11 cellular contexts compared by ENCODE assay signal in the genomic region with DNA sequence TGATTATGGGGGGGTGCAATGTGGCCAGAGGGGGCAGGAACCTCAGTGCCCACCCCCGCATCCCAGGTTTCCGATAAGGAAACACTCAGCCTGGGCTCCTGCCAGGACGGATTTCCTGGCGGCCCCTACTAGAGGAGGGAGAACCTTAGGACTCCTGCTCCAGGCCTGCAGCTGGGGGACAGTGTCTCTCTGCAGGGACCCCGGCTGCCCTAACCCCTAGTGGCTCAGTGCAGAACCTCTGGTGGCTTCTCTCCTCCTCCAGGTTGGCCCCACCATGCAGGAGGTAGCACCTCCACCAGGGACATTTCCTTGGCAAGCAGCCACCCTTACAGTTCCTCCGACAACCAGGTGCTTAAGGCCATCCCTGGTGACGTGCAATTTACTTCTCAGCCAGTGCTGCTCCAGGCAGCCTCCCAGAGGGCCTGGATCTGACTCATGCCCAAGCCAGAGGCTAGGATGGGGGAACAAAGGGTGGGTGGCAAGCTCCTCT. TPM values are rescaled to one million over a fixed set of nuclear protein-coding genes. Genes with fewer than 3 reads are reported as not detected.
DNase-seq lines count a peak whose midpoint lies in the region; TF ChIP-seq lines count a peak whose summit lies in the region.
"Had no signal": no experiment of that assay in that cellular context is flagged by ENCODE, and none has a peak within 500 bp of the region (broad histone marks: within the 10 kb centered on the region; RNA-seq: fewer than 3 reads in every experiment).

No MANE protein-coding gene starts in this region.

- H3K4me1 ChIP-seq in transverse colon = no peaks in the 10 kb centered on the region

- H3K27me3 ChIP-seq in transverse colon = peaks cover 17% of the 10 kb centered on the region

- no peaks in the 10 kb centered on the region for H3K36me3 Mint-ChIP-seq in neural crest cell (ENCODE audit: low read depth)

- in situ Hi-C loops in transverse colon (cut with MboI; ENCODE audit: low pct_ligation_motif_present in 1 of 4, low pct_unique_long_range_greater_than_20kb in 1 of 4, low sequenced_read_pairs in 3 of 4) = no loop called here

- TF ChIP-seq POLR2A in transverse colon (IDR thresholded peaks at IDR 0.05) = no peak
- TF ChIP-seq POLR2A in lower leg skin (IDR thresholded peaks at IDR 0.05) = no peak

- no peaks in the 10 kb centered on the region for H3K9me3 ChIP-seq in transverse colon

- intact Hi-C loops in transverse colon (cut with DNase I; ENCODE audit: low total_unique reads) (no loop called here), lower leg skin (cut with DNase I; ENCODE audit: low total_unique reads) (no loop called here)

- no peak overlapping the region for H3K27ac Mint-ChIP-seq in neural crest cell (ENCODE audit: unreplicated experiment)

- TF ChIP-seq CTCF in neural crest cell (conservative IDR thresholded peaks at IDR 0.05) (peak; percentile 17), transverse colon (IDR thresholded peaks at IDR 0.05) (no peak), lower leg skin (IDR thresholded peaks at IDR 0.05) (no peak)

- no peaks in the 10 kb centered on the region for H3K36me3 ChIP-seq in transverse colon

- H3K9me3 Mint-ChIP-seq in neural crest cell = no peaks in the 10 kb centered on the region

- H3K4me3 ChIP-seq in transverse colon = no peak overlapping the region
- no peak overlapping the region for H3K4me3 ChIP-seq in lower leg skin (ENCODE audit: low read depth, poor library complexity, severe bottlenecking)

- H3K27me3 Mint-ChIP-seq in neural crest cell (ENCODE audit: low read depth) = peaks cover 2% of the 10 kb centered on the region

- no peak overlapping the region for H3K27ac ChIP-seq in transverse colon

- DNase-seq in ELF-1 (ENCODE audit: low read depth, low spot score) = peak; percentile 44
- peak; percentile 40 for DNase-seq in NCI-H2029 (lab: John Stamatoyannopoulos, UW)
- peak; percentile 31 for DNase-seq in brain pericyte (ENCODE audit: low read depth, low spot score)
- DNase-seq in neural crest cell (ENCODE audit: low read depth, low spot score) = no peak
- no peak for DNase-seq in transverse colon
- no peak for DNase-seq in NOMO-1 treated with dmso at 0.1 percent for 144 hours (lab: John Stamatoyannopoulos, UW; ENCODE audit: unreplicated experiment)
- DNase-seq in lower leg skin (ENCODE audit: low spot score in 2 of 2) = no peak
- no peak for DNase-seq in cerebellum (ENCODE audit: low spot score)
- DNase-seq: activated CD4-positive, alpha-beta T cell treated with anti-CD3 and anti-CD28 coated beads, Interleukin-2, amount 50 U/mL, for 48 hours; amniotic stem cell; stimulated activated CD4-positive, alpha-beta T cell treated with anti-CD3 and anti-CD28 coated beads, Interleukin-4, amount 100 ng/mL, for 4 hours had no signal

- 84% methylated on average over 5 of the region's 7 CpGs; no CpG with 5 or more reads in 1 of the 2 donors for WGBS in transverse colon (ENCODE audit: low coverage in 1 of 2), 2 donors
- WGBS in lower leg skin, 2 donors = 72 to 74% methylated on average over 6 to 7 of the region's 7 CpGs

- no peak for TF ChIP-seq EP300 in transverse colon (IDR thresholded peaks at IDR 0.05; ENCODE audit: low read depth)

- no peak overlapping the region for H3K4me3 Mint-ChIP-seq in neural crest cell

- no peaks in the 10 kb centered on the region for H3K4me1 Mint-ChIP-seq in neural crest cell

RNA-seq across cellular contexts. Expression of gene SH2B2, which starts 31.9 kb away (rescaled TPM):
- total RNA-seq in neural crest cell (13.3 and 16.4 TPM in 2 replicates), transverse colon (1 to 10 TPM in 3 of 4 donors, not detected in 1; 2.0 to 7.6 (median 2.2) TPM), lower leg skin (10 to 100 TPM; 13.9 to 28.6 (median 20.6) TPM), cerebellum (9.9 TPM)

RNA-seq across cellular contexts. Expression of gene SPDYE6, which starts 37.7 kb away (rescaled TPM):
- not detected in 2 replicates for total RNA-seq in neural crest cell
- total RNA-seq in transverse colon = not detected
- not detected for total RNA-seq in lower leg skin
- total RNA-seq in cerebellum = not detected

Comparison
In these comparisons a context has a peak if more than half of its experiments do, and no peak if none do; other contexts are left out.
1. DNase-seq: peak in ELF-1 (single experiment), NCI-H2029 (single experiment) and brain pericyte (single experiment); none in neural crest cell (single experiment), transverse colon (single experiment), NOMO-1 treated with dmso at 0.1 percent for 144 hours (single experiment), lower leg skin (0 of 2) and cerebellum (single experiment).